Comparison of ENCODE assay signal across 16 cellular contexts in genomic region chr1:19110266-19110927, GRCh38.
"Had no signal": no experiment of that assay in that cellular context is flagged by ENCODE, and none has a peak within 500 bp of the region (broad histone marks: within the 10 kb centered on the region; RNA-seq: fewer than 3 reads in every experiment).

No MANE protein-coding gene starts in this region.

- H3K27ac Mint-ChIP-seq: activated CD4-positive, alpha-beta memory T cell treated with anti-CD3 and anti-CD28 coated beads for 36 hours; activated CD4-positive, alpha-beta T cell treated with anti-CD3 and anti-CD28 coated beads for 36 hours; activated naive CD8-positive, alpha-beta T cell treated with anti-CD3 and anti-CD28 coated beads for 36 hours; dendritic cell treated with granulocyte-macrophage colony-stimulating factor and Interleukin-4, amounts not matched to agents 40 ng/mL and 50 ng/mL, for 4 days; immature natural killer cell; natural killer cell treated with Interleukin-12 subunit alpha and Interleukin-12 subunit beta and Interleukin-15 and Interleukin-18, amount 100 ng/mL, for 72 hours; stimulated activated memory B cell treated with anti-CD40 and anti-IgM and Interleukin-4, amounts not matched to agents 10 μg/mL and 1 μg/mL and 100 μg/mL, for 72 hours had no signal

- H3K4me3 Mint-ChIP-seq: activated CD4-positive, alpha-beta memory T cell treated with anti-CD3 and anti-CD28 coated beads for 36 hours; activated CD4-positive, alpha-beta T cell treated with anti-CD3 and anti-CD28 coated beads for 36 hours; activated naive CD8-positive, alpha-beta T cell treated with anti-CD3 and anti-CD28 coated beads for 36 hours; dendritic cell treated with granulocyte-macrophage colony-stimulating factor and Interleukin-4, amounts not matched to agents 40 ng/mL and 50 ng/mL, for 4 days; immature natural killer cell; natural killer cell treated with Interleukin-12 subunit alpha and Interleukin-12 subunit beta and Interleukin-15 and Interleukin-18, amount 100 ng/mL, for 72 hours; stimulated activated memory B cell treated with anti-CD40 and anti-IgM and Interleukin-4, amounts not matched to agents 10 μg/mL and 1 μg/mL and 100 μg/mL, for 72 hours had no signal

- H3K27me3 ChIP-seq: heart left ventricle, left lung, thyroid gland had no signal

- H3K4me1 ChIP-seq: heart left ventricle, left lung, thyroid gland had no signal

- H3K9me3 ChIP-seq: heart left ventricle, left lung, mucosa of descending colon, thyroid gland had no signal

- H3K4me1 Mint-ChIP-seq: activated CD4-positive, alpha-beta T cell treated with anti-CD3 and anti-CD28 coated beads for 36 hours; activated naive CD8-positive, alpha-beta T cell treated with anti-CD3 and anti-CD28 coated beads for 36 hours; immature natural killer cell; stimulated activated memory B cell treated with anti-CD40 and anti-IgM and Interleukin-4, amounts not matched to agents 10 μg/mL and 1 μg/mL and 100 μg/mL, for 72 hours had no signal

- H3K27me3 Mint-ChIP-seq: activated CD4-positive, alpha-beta memory T cell treated with anti-CD3 and anti-CD28 coated beads for 36 hours; activated CD4-positive, alpha-beta T cell treated with anti-CD3 and anti-CD28 coated beads for 36 hours; activated naive CD8-positive, alpha-beta T cell treated with anti-CD3 and anti-CD28 coated beads for 36 hours; dendritic cell treated with granulocyte-macrophage colony-stimulating factor and Interleukin-4, amounts not matched to agents 40 ng/mL and 50 ng/mL, for 4 days; natural killer cell treated with Interleukin-12 subunit alpha and Interleukin-12 subunit beta and Interleukin-15 and Interleukin-18, amount 100 ng/mL, for 72 hours; stimulated activated memory B cell treated with anti-CD40 and anti-IgM and Interleukin-4, amounts not matched to agents 10 μg/mL and 1 μg/mL and 100 μg/mL, for 72 hours had no signal

- H3K27ac ChIP-seq: heart left ventricle, left lung, thyroid gland, WERI-Rb-1 had no signal

- ATAC-seq: activated CD4-positive, alpha-beta T cell treated with anti-CD3 and anti-CD28 coated beads for 36 hours; heart left ventricle; left lung; mucosa of descending colon; natural killer cell treated with Interleukin-12 subunit alpha and Interleukin-12 subunit beta and Interleukin-15 and Interleukin-18, amount 100 ng/mL, for 72 hours; stimulated activated memory B cell treated with anti-CD40 and anti-IgM and Interleukin-4, amounts not matched to agents 10 μg/mL and 1 μg/mL and 100 μg/mL, for 72 hours had no signal

- DNase-seq: activated CD4-positive, alpha-beta memory T cell treated with anti-CD3 and anti-CD28 coated beads for 36 hours; activated CD4-positive, alpha-beta T cell treated with anti-CD3 and anti-CD28 coated beads for 36 hours; activated naive CD8-positive, alpha-beta T cell treated with anti-CD3 and anti-CD28 coated beads for 36 hours; effector memory CD4-positive, alpha-beta T cell; foreskin melanocyte; heart left ventricle; immature natural killer cell; left lung; mammary epithelial cell; mucosa of descending colon; stimulated activated CD4-positive, alpha-beta T cell treated with anti-CD3 and anti-CD28 coated beads, Interleukin-2, amount 100 ng/mL, for 48 hours; thyroid gland; WERI-Rb-1 had no signal

- H3K9me3 Mint-ChIP-seq: activated CD4-positive, alpha-beta memory T cell treated with anti-CD3 and anti-CD28 coated beads for 36 hours; activated naive CD8-positive, alpha-beta T cell treated with anti-CD3 and anti-CD28 coated beads for 36 hours; dendritic cell treated with granulocyte-macrophage colony-stimulating factor and Interleukin-4, amounts not matched to agents 40 ng/mL and 50 ng/mL, for 4 days; immature natural killer cell; natural killer cell treated with Interleukin-12 subunit alpha and Interleukin-12 subunit beta and Interleukin-15 and Interleukin-18, amount 100 ng/mL, for 72 hours; stimulated activated memory B cell treated with anti-CD40 and anti-IgM and Interleukin-4, amounts not matched to agents 10 μg/mL and 1 μg/mL and 100 μg/mL, for 72 hours had no signal

- H3K4me3 ChIP-seq: heart left ventricle, left lung, mucosa of descending colon, thyroid gland had no signal
